Comparison of ENCODE assay signal across 13 cellular contexts in genomic region chr20:1934162-1934561, GRCh38. TPM values are rescaled to one million over a fixed set of nuclear protein-coding genes. Genes with fewer than 3 reads are reported as not detected.
DNase-seq lines count a peak whose midpoint lies in the region; ATAC-seq and TF ChIP-seq lines count a peak whose summit lies in the region.
"Had no signal": no experiment of that assay in that cellular context is flagged by ENCODE, and none has a peak within 500 bp of the region (broad histone marks: within the 10 kb centered on the region; RNA-seq: fewer than 3 reads in every experiment).

No MANE protein-coding gene starts in this region.

- H3K27ac ChIP-seq in caudate nucleus (ENCODE audit: low read depth, low read length) (peak overlapping the region; percentile 78), temporal lobe (ENCODE audit: low read depth, low read length) (peak overlapping the region; percentile 85)

- DNase-seq in LHCN-M2 (ENCODE audit: low read depth) (peak; percentile 80), caudate nucleus (lab: John Stamatoyannopoulos, UW) (no peak), hepatic stellate cell (ENCODE audit: low spot score) (peak; percentile 85), mucosa of descending colon (no peak)
- DNase-seq in activated CD4-positive, alpha-beta T cell treated with anti-CD3 and anti-CD28 coated beads, Interleukin-2, amount 50 U/mL, for 48 hours = no peak
- DNase-seq: DND-41, islet precursor cell, NCI-H2029 treated with DMSO at 0.1 percent for 48 hours, PC-3, T-helper 9 cell had no signal

- H3K4me3 ChIP-seq in mucosa of descending colon = no peak overlapping the region

- intact Hi-C loops in mucosa of descending colon (cut with DNase I, micrococcal nuclease) = no loop called here

- no peaks in the 10 kb centered on the region for H3K36me3 ChIP-seq in mucosa of descending colon (ENCODE audit: low read depth)

- no peak for ATAC-seq in GM18498 (IDR thresholded peaks at IDR 0.05; ENCODE audit: unreplicated experiment)
- no peak for ATAC-seq in mucosa of descending colon
- ATAC-seq: PC-3 had no signal

- no peaks in the 10 kb centered on the region for H3K4me1 ChIP-seq in mucosa of descending colon (ENCODE audit: low read depth)

- H3K9me3 ChIP-seq in mucosa of descending colon = no peaks in the 10 kb centered on the region

- no peak for TF ChIP-seq CTCF in mucosa of descending colon (IDR thresholded peaks at IDR 0.05)

RNA-seq across cellular contexts. Expression of gene SIRPA, which starts 39.0 kb away (rescaled TPM):
- total RNA-seq in LHCN-M2 (2014; rRNA removed) (7.8 and 7.9 TPM in 2 replicates), temporal lobe (9.3 TPM), mucosa of descending colon (10 to 100 TPM in 2 of 3 donors, 1 to 10 TPM in 1; 7.6 to 24.4 (median 14.1) TPM)
- polyA plus RNA-seq in LHCN-M2 (2012) = 45.1 TPM

RNA-seq across cellular contexts. Expression of gene PDYN, which starts 59.7 kb away (rescaled TPM):
- total RNA-seq in LHCN-M2 (2014; rRNA removed) (not detected in 2 replicates), temporal lobe (4.9 TPM), mucosa of descending colon (not detected)
- not detected for polyA plus RNA-seq in LHCN-M2 (2012)
- total RNA-seq: endothelial cell of umbilical vein, PC-3 had no signal
- polyA plus RNA-seq: endothelial cell of umbilical vein had no signal

Comparison
In these comparisons a context has a peak if more than half of its experiments do, and no peak if none do; other contexts are left out.
1. DNase-seq: peak in LHCN-M2 (single experiment) and hepatic stellate cell (single experiment); none in caudate nucleus (0 of 61), activated CD4-positive, alpha-beta T cell treated with anti-CD3 and anti-CD28 coated beads, Interleukin-2, amount 50 U/mL, for 48 hours (0 of 2) and mucosa of descending colon (0 of 3).